ENCODE assay signal across 10 cellular contexts in the genomic region with DNA sequence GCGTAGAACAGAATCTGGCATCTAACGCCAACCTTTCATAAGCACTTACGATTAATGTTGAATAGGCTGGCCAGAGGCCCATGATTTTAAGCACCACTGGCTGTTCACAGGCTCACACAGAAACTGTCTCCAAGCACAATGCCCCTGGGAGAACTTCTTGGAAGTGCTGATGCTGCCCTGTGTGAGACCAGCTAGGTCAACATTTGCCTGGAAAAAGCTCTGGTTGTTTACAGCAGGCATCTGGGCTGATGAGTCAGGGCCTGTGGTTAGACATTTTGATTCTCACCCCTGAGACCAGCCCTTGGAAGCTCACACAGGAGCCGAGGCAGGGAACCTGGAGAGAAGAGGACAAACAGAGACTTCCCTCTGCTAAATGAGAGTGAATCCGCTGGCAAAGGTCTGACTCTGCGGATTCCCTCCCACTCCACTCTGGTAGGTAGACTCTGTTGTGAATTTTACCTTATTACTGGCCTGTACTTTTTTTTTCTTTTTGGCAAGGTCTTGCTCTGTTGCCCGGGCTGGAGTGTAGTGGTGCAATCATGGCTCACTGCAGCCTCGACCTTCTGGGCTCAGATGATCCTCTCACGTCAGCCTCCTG. TPM values are rescaled to one million over a fixed set of nuclear protein-coding genes. Genes with fewer than 3 reads are reported as not detected.
DNase-seq lines count a peak whose midpoint lies in the region; ATAC-seq and TF ChIP-seq lines count a peak whose summit lies in the region.
"Had no signal": no experiment of that assay in that cellular context is flagged by ENCODE, and none has a peak within 500 bp of the region (broad histone marks: within the 10 kb centered on the region; RNA-seq: fewer than 3 reads in every experiment).

No MANE protein-coding gene starts in this region.

- H3K9me3 Mint-ChIP-seq in activated naive CD4-positive, alpha-beta T cell treated with anti-CD3 and anti-CD28 coated beads, Interleukin-2, amount 50 U/mL, for 72 hours, result no peaks in the 10 kb centered on the region
- no peaks in the 10 kb centered on the region for H3K9me3 Mint-ChIP-seq in activated naive CD4-positive, alpha-beta T cell treated with anti-CD3 and anti-CD28 coated beads, Interleukin-2, amount 10 ng/mL, durations not matched to agents 7 days and 5 days
- H3K9me3 Mint-ChIP-seq: activated naive CD8-positive, alpha-beta T cell treated with anti-CD3 and anti-CD28 coated beads, Interleukin-2, amount 10 ng/mL, durations not matched to agents 7 days and 5 days had no signal

- no peak overlapping the region for H3K4me3 Mint-ChIP-seq in activated naive CD4-positive, alpha-beta T cell treated with anti-CD3 and anti-CD28 coated beads, Interleukin-2, amount 10 ng/mL, durations not matched to agents 7 days and 5 days
- H3K4me3 Mint-ChIP-seq: activated naive CD8-positive, alpha-beta T cell treated with anti-CD3 and anti-CD28 coated beads, Interleukin-2, amount 10 ng/mL, durations not matched to agents 7 days and 5 days had no signal

- H3K9me3 ChIP-seq in esophagus squamous epithelium, result no peaks in the 10 kb centered on the region
- no peaks in the 10 kb centered on the region for H3K9me3 ChIP-seq in ovary

- TF ChIP-seq CTCF in esophagus squamous epithelium (IDR thresholded peaks at IDR 0.05), result no peak
- TF ChIP-seq CTCF in ovary (IDR thresholded peaks at IDR 0.05), result no peak

- TF ChIP-seq EP300 in ovary (IDR thresholded peaks at IDR 0.05), result no peak

- peaks cover 27 to 78% (median 30%) of the 10 kb centered on the region in 3 donors for H3K4me1 ChIP-seq in esophagus squamous epithelium
- H3K4me1 ChIP-seq in ovary (ENCODE audit: insufficient read depth), result peaks cover 8% of the 10 kb centered on the region

- H3K27ac Mint-ChIP-seq in activated naive CD4-positive, alpha-beta T cell treated with anti-CD3 and anti-CD28 coated beads, Interleukin-2, amount 50 U/mL, for 72 hours, result no peak overlapping the region
- no peak overlapping the region for H3K27ac Mint-ChIP-seq in activated naive CD4-positive, alpha-beta T cell treated with anti-CD3 and anti-CD28 coated beads, Interleukin-2, amount 10 ng/mL, durations not matched to agents 7 days and 5 days
- H3K27ac Mint-ChIP-seq: activated naive CD8-positive, alpha-beta T cell treated with anti-CD3 and anti-CD28 coated beads, Interleukin-2, amount 10 ng/mL, durations not matched to agents 7 days and 5 days had no signal

- H3K27me3 Mint-ChIP-seq in activated naive CD4-positive, alpha-beta T cell treated with anti-CD3 and anti-CD28 coated beads, Interleukin-2, amount 10 ng/mL, durations not matched to agents 7 days and 5 days, result peaks cover 61% of the 10 kb centered on the region

- CTCF ChIA-PET in activated naive CD4-positive, alpha-beta T cell treated with anti-CD3 and anti-CD28 coated beads, Interleukin-2, amount 10 ng/mL, durations not matched to agents 7 days and 5 days (lab: Charles Lee), result no interaction called here

- H3K27ac ChIP-seq in esophagus squamous epithelium (peak overlapping the region; percentile 67 to 87 (median 75)), ovary (peak overlapping the region in 1 of 2 donors; percentile 79)

- intact Hi-C loops in esophagus squamous epithelium (cut with DNase I), result no loop called here
- intact Hi-C loops in ovary (cut with DNase I), result no loop called here

- 17 to 47% methylated on average over 9 of the region's 9 CpGs for WGBS in esophagus squamous epithelium, 2 donors
- 24 to 36% (median 25%) methylated on average over 9 of the region's 9 CpGs for WGBS in ovary, 3 donors

- H3K36me3 ChIP-seq in esophagus squamous epithelium, result no peaks in the 10 kb centered on the region
- H3K36me3 ChIP-seq in ovary, result no peaks in the 10 kb centered on the region

- H3K36me3 Mint-ChIP-seq in activated naive CD4-positive, alpha-beta T cell treated with anti-CD3 and anti-CD28 coated beads, Interleukin-2, amount 50 U/mL, for 72 hours, result no peaks in the 10 kb centered on the region
- no peaks in the 10 kb centered on the region for H3K36me3 Mint-ChIP-seq in activated naive CD4-positive, alpha-beta T cell treated with anti-CD3 and anti-CD28 coated beads, Interleukin-2, amount 10 ng/mL, durations not matched to agents 7 days and 5 days
- H3K36me3 Mint-ChIP-seq: activated naive CD8-positive, alpha-beta T cell treated with anti-CD3 and anti-CD28 coated beads, Interleukin-2, amount 10 ng/mL, durations not matched to agents 7 days and 5 days had no signal

- no peaks in the 10 kb centered on the region for H3K27me3 ChIP-seq in esophagus squamous epithelium
- H3K27me3 ChIP-seq in ovary, result no peaks in the 10 kb centered on the region

- H3K4me3 ChIP-seq in esophagus squamous epithelium (peak overlapping the region in 2 of 4 donors; percentile 4 to 37), ovary (peak overlapping the region; percentile 14)

- peak; percentile 82 for DNase-seq in DMS79 (lab: John Stamatoyannopoulos, UW)
- peak; percentile 99 for DNase-seq in NCI-H446 treated with DMSO at 0.1 percent for 48 hours (lab: John Stamatoyannopoulos, UW)
- DNase-seq in esophagus squamous epithelium (lab: John Stamatoyannopoulos, UW), result no peak
- peak; percentile 73 to 88 (median 81) for DNase-seq in ovary
- DNase-seq in activated naive CD4-positive, alpha-beta T cell treated with anti-CD3 and anti-CD28 coated beads, Interleukin-2, amount 50 U/mL, for 72 hours (ENCODE audit: low spot score in 2 of 2), result no peak
- no peak for DNase-seq in amniotic stem cell (lab: John Stamatoyannopoulos, UW)
- DNase-seq in activated naive CD4-positive, alpha-beta T cell treated with anti-CD3 and anti-CD28 coated beads, Interleukin-2, amount 10 ng/mL, durations not matched to agents 7 days and 5 days, result no peak
- no peak for DNase-seq in stimulated activated CD4-positive, alpha-beta T cell treated with anti-CD3 and anti-CD28 coated beads, Interleukin-15, amount 100 ng/mL, for 24 hours
- DNase-seq: activated naive CD8-positive, alpha-beta T cell treated with anti-CD3 and anti-CD28 coated beads, Interleukin-2, amount 10 ng/mL, durations not matched to agents 7 days and 5 days; NCI-H1930 had no signal

- no peaks in the 10 kb centered on the region for H3K4me1 Mint-ChIP-seq in activated naive CD4-positive, alpha-beta T cell treated with anti-CD3 and anti-CD28 coated beads, Interleukin-2, amount 10 ng/mL, durations not matched to agents 7 days and 5 days
- H3K4me1 Mint-ChIP-seq: activated naive CD8-positive, alpha-beta T cell treated with anti-CD3 and anti-CD28 coated beads, Interleukin-2, amount 10 ng/mL, durations not matched to agents 7 days and 5 days had no signal

- TF ChIP-seq POLR2A in esophagus squamous epithelium (IDR thresholded peaks at IDR 0.05) (no peak), ovary (IDR thresholded peaks at IDR 0.05) (no peak)

- no peak for ATAC-seq in activated naive CD4-positive, alpha-beta T cell treated with anti-CD3 and anti-CD28 coated beads, Interleukin-2, amount 50 U/mL, for 72 hours

RNA-seq across cellular contexts. Expression of a gene that starts 6.8 kb away (rescaled TPM):
- total RNA-seq in esophagus squamous epithelium, result 100 to 1,000 TPM in 2 of 4 donors, 10 to 100 TPM in 2; 31.5 to 182 (median 94.4) TPM
- 100 to 1,000 TPM; 128 to 423 (median 362) TPM for total RNA-seq in ovary
- polyA plus RNA-seq in ovary, result 100 to 1,000 TPM; 170 to 406 TPM
- 1 to 10 TPM; 1.4 to 2.3 TPM for total RNA-seq in activated naive CD4-positive, alpha-beta T cell treated with anti-CD3 and anti-CD28 coated beads, Interleukin-2, amount 50 U/mL, for 72 hours

Comparison
In these comparisons a context has a peak if more than half of its experiments do, and no peak if none do; other contexts are left out.
1. DNase-seq: peak in DMS79 (single experiment), NCI-H446 treated with DMSO at 0.1 percent for 48 hours (single experiment) and ovary (5 of 5); none in esophagus squamous epithelium (single experiment), activated naive CD4-positive, alpha-beta T cell treated with anti-CD3 and anti-CD28 coated beads, Interleukin-2, amount 50 U/mL, for 72 hours (0 of 2), amniotic stem cell (single experiment), activated naive CD4-positive, alpha-beta T cell treated with anti-CD3 and anti-CD28 coated beads, Interleukin-2, amount 10 ng/mL, durations not matched to agents 7 days and 5 days (single experiment) and stimulated activated CD4-positive, alpha-beta T cell treated with anti-CD3 and anti-CD28 coated beads, Interleukin-15, amount 100 ng/mL, for 24 hours (single experiment).
2. RNA of a gene that starts 6.8 kb away (total RNA-seq): 128 to 423 TPM in ovary and 31.5 to 182 TPM in esophagus squamous epithelium; 1.4 to 2.3 TPM in activated naive CD4-positive, alpha-beta T cell treated with anti-CD3 and anti-CD28 coated beads, Interleukin-2, amount 50 U/mL, for 72 hours; every median in the first group is over 4 times any median in the second.